ENCODE assay signal across 1 cellular context in the genomic region with DNA sequence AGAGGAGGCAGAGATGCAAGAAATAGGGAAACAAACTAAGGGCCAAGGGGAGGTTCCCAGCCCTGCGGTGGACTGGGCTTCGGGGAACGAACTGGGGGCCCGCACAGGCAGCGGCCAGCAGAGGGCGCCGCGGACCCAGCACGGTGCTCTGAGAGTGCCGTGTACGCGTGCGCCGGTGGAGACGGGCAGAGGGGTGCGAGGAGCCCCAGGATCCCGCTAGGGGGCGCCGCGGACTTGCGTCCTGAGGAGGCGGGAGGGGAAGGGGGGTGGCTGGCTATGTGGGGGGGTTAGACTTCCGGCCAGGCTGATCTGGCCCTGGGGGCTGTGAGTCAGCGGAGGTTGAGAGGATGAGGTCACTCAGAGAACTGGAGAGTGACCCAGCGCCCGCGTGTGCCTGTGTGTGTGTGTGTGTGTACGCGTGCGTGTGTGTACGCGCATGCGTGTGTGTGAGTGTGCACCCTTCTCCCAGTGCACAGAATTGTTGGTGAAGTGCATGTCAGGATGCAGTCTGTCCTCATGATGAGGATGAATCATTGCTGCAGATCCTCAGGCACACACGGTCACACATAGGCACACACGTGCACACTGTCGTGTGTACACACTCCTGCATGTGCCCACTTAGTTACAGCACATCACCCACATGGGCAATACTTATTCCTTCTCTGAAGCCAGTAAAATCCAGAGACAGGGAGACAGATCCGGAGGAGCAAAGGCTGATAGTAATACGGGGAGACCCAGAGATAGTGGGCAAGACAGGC.
TF ChIP-seq lines count a peak whose summit lies in the region.

No MANE protein-coding gene starts in this region.

TF ChIP-seq in H1, 55 proteins besides CTCF, POLR2A, EP300 and RAD21:
- TF ChIP-seq NRF1 (IDR thresholded peaks at IDR 0.05; ENCODE audit: low read depth, low read length) = peak; percentile 63
- no peak for TF ChIP-seq GTF2F1 (IDR thresholded peaks at IDR 0.05; ENCODE audit: borderline replicate concordance, low read depth, low read length)
- TF ChIP-seq TAF1 (IDR thresholded peaks at IDR 0.05; ENCODE audit: low read depth, low read length) = no peak
- TF ChIP-seq, protein P1, sequence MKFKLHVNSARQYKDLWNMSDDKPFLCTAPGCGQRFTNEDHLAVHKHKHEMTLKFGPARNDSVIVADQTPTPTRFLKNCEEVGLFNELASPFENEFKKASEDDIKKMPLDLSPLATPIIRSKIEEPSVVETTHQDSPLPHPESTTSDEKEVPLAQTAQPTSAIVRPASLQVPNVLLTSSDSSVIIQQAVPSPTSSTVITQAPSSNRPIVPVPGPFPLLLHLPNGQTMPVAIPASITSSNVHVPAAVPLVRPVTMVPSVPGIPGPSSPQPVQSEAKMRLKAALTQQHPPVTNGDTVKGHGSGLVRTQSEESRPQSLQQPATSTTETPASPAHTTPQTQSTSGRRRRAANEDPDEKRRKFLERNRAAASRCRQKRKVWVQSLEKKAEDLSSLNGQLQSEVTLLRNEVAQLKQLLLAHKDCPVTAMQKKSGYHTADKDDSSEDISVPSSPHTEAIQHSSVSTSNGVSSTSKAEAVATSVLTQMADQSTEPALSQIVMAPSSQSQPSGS (IDR thresholded peaks at IDR 0.05; ENCODE audit: low read length) = peak; percentile 93; the same call in 1 of the 2 replicates
- TF ChIP-seq SRF (IDR thresholded peaks at IDR 0.05; ENCODE audit: low read depth, low read length) = peak; percentile 45; the same call in 1 of the 2 replicates
- no peak for TF ChIP-seq SIRT6 (IDR thresholded peaks at IDR 0.05; ENCODE audit: low read length)
- TF ChIP-seq, protein P2, sequence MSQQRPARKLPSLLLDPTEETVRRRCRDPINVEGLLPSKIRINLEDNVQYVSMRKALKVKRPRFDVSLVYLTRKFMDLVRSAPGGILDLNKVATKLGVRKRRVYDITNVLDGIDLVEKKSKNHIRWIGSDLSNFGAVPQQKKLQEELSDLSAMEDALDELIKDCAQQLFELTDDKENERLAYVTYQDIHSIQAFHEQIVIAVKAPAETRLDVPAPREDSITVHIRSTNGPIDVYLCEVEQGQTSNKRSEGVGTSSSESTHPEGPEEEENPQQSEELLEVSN (IDR thresholded peaks at IDR 0.05) = no peak
- no peak for TF ChIP-seq RNF2 (IDR thresholded peaks at IDR 0.05; ENCODE audit: borderline replicate concordance, low read depth, low read length, missing control alignments, poor library complexity, severe bottlenecking)
- TF ChIP-seq SP1 (IDR thresholded peaks at IDR 0.05; ENCODE audit: low read depth, low read length) = 0 out of 2 replicates have a peak, but pooled peaks have one; percentile 44
- peak; percentile 47 for TF ChIP-seq NANOG (IDR thresholded peaks at IDR 0.05; ENCODE audit: insufficient read depth, low read depth, low read length, poor library complexity, severe bottlenecking)
- 0 out of 2 replicates have a peak, but pooled peaks have one; percentile 41 for TF ChIP-seq GABPA (IDR thresholded peaks at IDR 0.05; ENCODE audit: borderline replicate concordance, insufficient read depth, low read length)
- TF ChIP-seq SIN3A (conservative IDR thresholded peaks at IDR 0.05 in 1 of 2, IDR thresholded peaks at IDR 0.05 in 1 of 2; ENCODE audit: low read depth in 1 of 2, low read length in 2 of 2) = peak in 1 of 2 experiments; percentile 80; a peak in 2 of 4 replicates
- TF ChIP-seq SUZ12 (IDR thresholded peaks at IDR 0.05; ENCODE audit: low read length) = no peak
- TF ChIP-seq CBX5 (IDR thresholded peaks at IDR 0.05; ENCODE audit: low read depth, low read length) = no peak
- TF ChIP-seq CHD1 (IDR thresholded peaks at IDR 0.05; ENCODE audit: low read depth, low read length) = no peak
- no peak for TF ChIP-seq CHD2 (IDR thresholded peaks at IDR 0.05; ENCODE audit: low read length)
- no peak for TF ChIP-seq POLR2AphosphoS5 (IDR thresholded peaks at IDR 0.05; ENCODE audit: low read depth, low read length)
- TF ChIP-seq POU5F1 (IDR thresholded peaks at IDR 0.05; ENCODE audit: low read depth, low read length) = no peak
- TF ChIP-seq SAP30 (IDR thresholded peaks at IDR 0.05; ENCODE audit: insufficient read depth, insufficient replicate concordance, low read length) = no peak
- TF ChIP-seq YY1 (IDR thresholded peaks at IDR 0.05; ENCODE audit: low read depth, low read length) = no peak
- TF ChIP-seq BRCA1 (IDR thresholded peaks at IDR 0.05; ENCODE audit: low read depth, low read length) = no peak
- TF ChIP-seq RXRA (IDR thresholded peaks at IDR 0.05; ENCODE audit: insufficient read depth, low read depth, low read length) = 0 out of 2 replicates have a peak, but pooled peaks have one; percentile 18
- TF ChIP-seq, protein P3, sequence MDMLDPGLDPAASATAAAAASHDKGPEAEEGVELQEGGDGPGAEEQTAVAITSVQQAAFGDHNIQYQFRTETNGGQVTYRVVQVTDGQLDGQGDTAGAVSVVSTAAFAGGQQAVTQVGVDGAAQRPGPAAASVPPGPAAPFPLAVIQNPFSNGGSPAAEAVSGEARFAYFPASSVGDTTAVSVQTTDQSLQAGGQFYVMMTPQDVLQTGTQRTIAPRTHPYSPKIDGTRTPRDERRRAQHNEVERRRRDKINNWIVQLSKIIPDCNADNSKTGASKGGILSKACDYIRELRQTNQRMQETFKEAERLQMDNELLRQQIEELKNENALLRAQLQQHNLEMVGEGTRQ (IDR thresholded peaks at IDR 0.05; ENCODE audit: low read length) = no peak
- TF ChIP-seq RFX5 (IDR thresholded peaks at IDR 0.05; ENCODE audit: borderline replicate concordance, low read depth, low read length) = no peak
- no peak for TF ChIP-seq RBBP5 (IDR thresholded peaks at IDR 0.05; ENCODE audit: borderline replicate concordance, low read depth, low read length)
- no peak for TF ChIP-seq CTBP2 (IDR thresholded peaks at IDR 0.05; ENCODE audit: borderline replicate concordance, insufficient read depth, insufficient read length, low read length)
- peak; percentile 87; the same call in 1 of the 2 replicates for TF ChIP-seq JUN (IDR thresholded peaks at IDR 0.05; ENCODE audit: low read depth, low read length)
- TF ChIP-seq SP2 (IDR thresholded peaks at IDR 0.05; ENCODE audit: low read length) = no peak
- TF ChIP-seq TEAD4 (IDR thresholded peaks at IDR 0.05; ENCODE audit: low read depth, low read length) = 0 out of 2 replicates have a peak, but pooled peaks have one; percentile 12
- no peak for TF ChIP-seq KDM4A (IDR thresholded peaks at IDR 0.05; ENCODE audit: low read depth, low read length, severe bottlenecking)
- TF ChIP-seq MAX (IDR thresholded peaks at IDR 0.05) = peak; percentile 81
- no peak for TF ChIP-seq SP4 (IDR thresholded peaks at IDR 0.05; ENCODE audit: low read length)
- TF ChIP-seq EZH2 (IDR thresholded peaks at IDR 0.05; ENCODE audit: low read depth, low read length, severe bottlenecking) = no peak
- TF ChIP-seq TCF12 (IDR thresholded peaks at IDR 0.05; ENCODE audit: low read depth, low read length) = 0 out of 2 replicates have a peak, but pooled peaks have one; percentile 39
- TF ChIP-seq CBX8 (IDR thresholded peaks at IDR 0.05; ENCODE audit: borderline replicate concordance, low read depth, low read length) = no peak
- no peak for TF ChIP-seq HDAC2 (IDR thresholded peaks at IDR 0.05; ENCODE audit: borderline replicate concordance in 1 of 2, low read depth in 2 of 2, low read length in 2 of 2)
- TF ChIP-seq CHD7 (IDR thresholded peaks at IDR 0.05; ENCODE audit: insufficient replicate concordance, low read length) = no peak
- peak; percentile 96 for TF ChIP-seq KDM1A (IDR thresholded peaks at IDR 0.05; ENCODE audit: borderline replicate concordance, low read length)
- no peak for TF ChIP-seq KDM5A (IDR thresholded peaks at IDR 0.05; ENCODE audit: low read length)
- TF ChIP-seq CEBPB (IDR thresholded peaks at IDR 0.05; ENCODE audit: low read depth, low read length) = no peak
- peak; percentile 94 for TF ChIP-seq TAF7 (optimal IDR thresholded peaks at IDR 0.05; ENCODE audit: borderline replicate concordance, low read depth, low read length)
- TF ChIP-seq BACH1 (IDR thresholded peaks at IDR 0.05; ENCODE audit: low read length) = peak; percentile 61; the same call in 1 of the 2 replicates
- TF ChIP-seq JUND (IDR thresholded peaks at IDR 0.05; ENCODE audit: low read length) = peak; percentile 90
- no peak for TF ChIP-seq SIX5 (IDR thresholded peaks at IDR 0.05; ENCODE audit: low read depth, low read length)
- TF ChIP-seq ATF3 (IDR thresholded peaks at IDR 0.05; ENCODE audit: insufficient read depth, low read depth, low read length) = peak; percentile 59; the same call in 1 of the 2 replicates
- no peak for TF ChIP-seq FOSL1 (IDR thresholded peaks at IDR 0.05; ENCODE audit: insufficient read depth, low read depth, low read length)
- peak; percentile 44; the same call in 1 of the 2 replicates for TF ChIP-seq MAFK (IDR thresholded peaks at IDR 0.05; ENCODE audit: low read depth, low read length)
- TF ChIP-seq CREB1 (IDR thresholded peaks at IDR 0.05) = peak; percentile 70
- TF ChIP-seq TBP (IDR thresholded peaks at IDR 0.05; ENCODE audit: low read depth, low read length) = no peak
- no peak for TF ChIP-seq ZNF274 (IDR thresholded peaks at IDR 0.05; ENCODE audit: borderline replicate concordance, extremely low read depth, low read length)
- TF ChIP-seq PHF8 (conservative IDR thresholded peaks at IDR 0.05; ENCODE audit: low read depth, low read length) = no peak
- no peak for TF ChIP-seq HDAC6 (IDR thresholded peaks at IDR 0.05; ENCODE audit: low read depth, low read length)
- TF ChIP-seq EGR1 (IDR thresholded peaks at IDR 0.05; ENCODE audit: borderline replicate concordance, low read depth, low read length) = peak; percentile 40; the same call in 1 of the 2 replicates
- TF ChIP-seq BCL11A (IDR thresholded peaks at IDR 0.05; ENCODE audit: low read depth in 2 of 2, low read length in 2 of 2) = no peak
- TF ChIP-seq ASH2L (IDR thresholded peaks at IDR 0.05; ENCODE audit: low read length) = no peak
TF ChIP-seq in H1: peak in this region for 20.
